17 cellular contexts compared by ENCODE assay signal in the genomic region with DNA sequence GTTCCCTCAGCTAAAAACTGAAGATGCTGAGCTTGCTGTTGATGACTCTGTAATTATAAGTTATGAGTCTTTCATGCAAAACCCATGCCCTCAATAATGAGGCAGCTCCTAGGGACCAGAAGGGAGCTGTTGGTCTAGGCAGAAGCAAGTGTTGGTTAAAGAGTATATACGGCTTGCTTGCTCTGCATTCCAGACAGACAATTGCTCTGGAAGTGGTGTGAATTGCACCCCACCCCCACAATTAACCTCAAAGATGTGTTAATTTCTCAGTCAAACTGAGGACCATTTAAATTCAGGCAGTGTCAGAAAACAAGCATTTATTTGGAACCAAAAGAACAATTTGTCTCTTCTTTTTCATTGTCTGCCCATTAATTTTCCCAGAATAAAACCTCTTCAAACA.
DNase-seq lines count a peak whose midpoint lies in the region; ATAC-seq, FAIRE-seq and TF ChIP-seq lines count a peak whose summit lies in the region.
"Had no signal": no experiment of that assay in that cellular context is flagged by ENCODE, and none has a peak within 500 bp of the region (broad histone marks: within the 10 kb centered on the region; RNA-seq: fewer than 3 reads in every experiment).

No MANE protein-coding gene starts in this region.

- H3K56ac ChIP-seq in H1 (replicated peaks; ENCODE audit: insufficient read length, low read depth, low read length) = no peak overlapping the region

- POLR2A ChIA-PET in H1 (lab: Charles Lee; ENCODE audit: partially characterized antibody) = interaction anchor here (0.7 kb wide), 1 partner anchor 400 kb away, joined by 3 read pairs; no protein-coding TSS in a partner anchor

- H3K4me3 ChIP-seq in HUES48 (ENCODE audit: low read depth, low read length) = peak overlapping the region; percentile 20
- H3K4me3 ChIP-seq in H1 (ENCODE audit: extremely low read depth in 1 of 4, insufficient read depth in 2 of 4, low read depth in 3 of 4, low read length in 4 of 4) = peak overlapping the region in 1 of 4 experiments; percentile 13; a peak in 1 of 8 replicates
- H3K4me3 ChIP-seq in esophagus muscularis mucosa = no peak overlapping the region
- H3K4me3 ChIP-seq: BLaER1 treated with 17β-estradiol and CSF1 and Interleukin-3, amounts not matched to agents 10 nM and 100 nM; GM12878 had no signal

- 9% methylated on average over 1 of the region's 1 CpG; no CpG with 5 or more reads in 1 of the 2 experiments for WGBS in H1 (ENCODE audit: extremely low coverage in 1 of 2, insufficient coverage in 1 of 2, insufficient read length in 1 of 2, insufficient replicate concordance in 2 of 2, low coverage in 1 of 2, low lambda C conversion rate in 2 of 2, missing lambda C conversion rate in 1 of 2), 2 experiments
- WGBS in esophagus muscularis mucosa = 8% methylated on average over 1 of the region's 1 CpG

- H3K9me3 ChIP-seq in HUES48 (ENCODE audit: control insufficient read depth, insufficient read depth, low read length) (no peaks in the 10 kb centered on the region), H1 (ENCODE audit: insufficient read depth in 2 of 2, low read depth in 1 of 2, low read length in 1 of 2) (no peaks in the 10 kb centered on the region), esophagus muscularis mucosa (no peaks in the 10 kb centered on the region)
- H3K9me3 ChIP-seq: BLaER1 treated with 17β-estradiol and CSF1 and Interleukin-3, amounts not matched to agents 10 nM and 100 nM had no signal

- TF ChIP-seq RAD21 in H1 (IDR thresholded peaks at IDR 0.05 in 1 of 2, conservative IDR thresholded peaks at IDR 0.05 in 1 of 2; ENCODE audit: low read depth in 2 of 2, low read length in 2 of 2) = no peak

- H3K23me2 ChIP-seq in H1 (ENCODE audit: low read depth, low read length) = no peaks in the 10 kb centered on the region

- H3K79me2 ChIP-seq in H1 (ENCODE audit: control insufficient read depth in 1 of 2, insufficient read depth in 2 of 2, low read length in 2 of 2) = no peaks in the 10 kb centered on the region

- H3K27ac ChIP-seq in HUES48 (ENCODE audit: low read depth, low read length) (peak overlapping the region; percentile 73), H1 (ENCODE audit: low read depth, low read length) (no peak overlapping the region), esophagus muscularis mucosa (replicated peaks in 1 of 4) (no peak overlapping the region)
- H3K27ac ChIP-seq: BLaER1 treated with 17β-estradiol and CSF1 and Interleukin-3, amounts not matched to agents 10 nM and 100 nM had no signal

- no peaks in the 10 kb centered on the region for H3K79me1 ChIP-seq in H1 (ENCODE audit: low read depth, low read length)

- H3K36me3 ChIP-seq in HUES48 (ENCODE audit: control insufficient read depth, insufficient read depth, low read length) = no peaks in the 10 kb centered on the region
- H3K36me3 ChIP-seq in H1 (ENCODE audit: control insufficient read depth in 2 of 4, insufficient read depth in 4 of 4, low read length in 3 of 4) = no peaks in the 10 kb centered on the region
- no peaks in the 10 kb centered on the region for H3K36me3 ChIP-seq in esophagus muscularis mucosa
- H3K36me3 ChIP-seq: BLaER1 treated with 17β-estradiol and CSF1 and Interleukin-3, amounts not matched to agents 10 nM and 100 nM had no signal

- no peaks in the 10 kb centered on the region for H3K27me3 Mint-ChIP-seq in activated naive CD8-positive, alpha-beta T cell treated with anti-CD3 and anti-CD28 coated beads, Interleukin-2, amount 50 U/mL, for 24 hours

- no peak for ATAC-seq in omental fat pad (ENCODE audit: low FRiP score)
- ATAC-seq in activated naive CD8-positive, alpha-beta T cell treated with anti-CD3 and anti-CD28 coated beads, Interleukin-2, amount 50 U/mL, for 24 hours = no peak
- ATAC-seq: GM12878, HCT116, HepG2 had no signal

- TF ChIP-seq POLR2A in H1 (IDR thresholded peaks at IDR 0.05; ENCODE audit: control extremely low read depth in 1 of 2, low read depth in 2 of 2, low read length in 2 of 2) (no peak), esophagus muscularis mucosa (IDR thresholded peaks at IDR 0.05; ENCODE audit: low read depth) (no peak)

- no peak overlapping the region for H3K18ac ChIP-seq in H1 (ENCODE audit: extremely low read depth, low read length)

- H2AFZ ChIP-seq in H1 (ENCODE audit: low read length) = no peak overlapping the region

- no peak overlapping the region for H2BK20ac ChIP-seq in H1 (ENCODE audit: low read length)

- H3K14ac ChIP-seq in H1 (ENCODE audit: insufficient read length) = no peak overlapping the region

- peak; percentile 24 for FAIRE-seq in H1 (lab: Jason Lieb, UNC)
- FAIRE-seq: GM18507, HepG2 had no signal

- H2AK5ac ChIP-seq in H1 (ENCODE audit: low read depth, low read length) = no peak overlapping the region

- H3K4me1 Mint-ChIP-seq in activated naive CD8-positive, alpha-beta T cell treated with anti-CD3 and anti-CD28 coated beads, Interleukin-2, amount 50 U/mL, for 24 hours = peaks cover 37% of the 10 kb centered on the region

- no peaks in the 10 kb centered on the region for H3K36me3 Mint-ChIP-seq in activated naive CD8-positive, alpha-beta T cell treated with anti-CD3 and anti-CD28 coated beads, Interleukin-2, amount 50 U/mL, for 24 hours (ENCODE audit: low read depth)

- H4K91ac ChIP-seq in H1 (replicated peaks; ENCODE audit: insufficient read length, low read length) = no peak overlapping the region

- intact Hi-C loops in esophagus muscularis mucosa (cut with DNase I) = no loop called here

- no peaks in the 10 kb centered on the region for H4K20me1 ChIP-seq in H1 (replicated peaks in 1 of 2; ENCODE audit: control insufficient read depth in 1 of 2, insufficient read depth in 2 of 2, low read length in 2 of 2)
- H4K20me1 ChIP-seq: BLaER1 treated with 17β-estradiol and CSF1 and Interleukin-3, amounts not matched to agents 10 nM and 100 nM had no signal

- no peak overlapping the region for H2BK12ac ChIP-seq in H1 (ENCODE audit: low read depth, low read length)

- H3K4me1 ChIP-seq in HUES48 (ENCODE audit: control insufficient read depth, insufficient read depth, low read length) (peaks cover 39% of the 10 kb centered on the region), H1 (replicated peaks in 1 of 4; ENCODE audit: control insufficient read depth in 3 of 4, insufficient read depth in 4 of 4, low read length in 3 of 4) (peaks cover 0 to 7% (median 5%) of the 10 kb centered on the region in 4 experiments; a peak in 4 of 7 replicates), esophagus muscularis mucosa (no peaks in the 10 kb centered on the region)

- CTCF ChIA-PET in H1 (lab: Charles Lee; ENCODE audit: partially characterized antibody) = interaction anchor here (0.7 to 1.3 kb wide), 4 partner anchors 28 to 174 kb away, joined by 3 to 6 read pairs (median 3); a partner anchor contains a TSS

- H3K4me3 Mint-ChIP-seq in activated naive CD8-positive, alpha-beta T cell treated with anti-CD3 and anti-CD28 coated beads, Interleukin-2, amount 50 U/mL, for 24 hours = no peak overlapping the region
- H3K4me3 Mint-ChIP-seq: CD4-positive, CD25-positive, alpha-beta regulatory T cell had no signal

- H3K9me3 Mint-ChIP-seq in activated naive CD8-positive, alpha-beta T cell treated with anti-CD3 and anti-CD28 coated beads, Interleukin-2, amount 50 U/mL, for 24 hours = peaks cover 3% of the 10 kb centered on the region

- no peak overlapping the region for H4K5ac ChIP-seq in H1 (ENCODE audit: insufficient read length, low read depth, low read length)

- peak; percentile 67 for DNase-seq in ELF-1 (ENCODE audit: low read depth, low spot score)
- DNase-seq in H1 (ENCODE audit: low read depth in 1 of 2, low spot score in 2 of 2) = no peak
- DNase-seq in iPS-NIHi11 (ENCODE audit: low spot score) = peak; percentile 26
- DNase-seq in omental fat pad (ENCODE audit: low spot score) = no peak
- DNase-seq in MV-4-11 (lab: John Stamatoyannopoulos, UW) = no peak
- DNase-seq in activated naive CD8-positive, alpha-beta T cell treated with anti-CD3 and anti-CD28 coated beads, Interleukin-2, amount 50 U/mL, for 24 hours = no peak
- DNase-seq in esophagus muscularis mucosa (ENCODE audit: extremely low spot score) = no peak
- DNase-seq: ACHN; Calu3; CD4-positive, CD25-positive, alpha-beta regulatory T cell; DMS 273 treated with DMSO at 0.1 percent for 48 hours had no signal

- H3K27me3 ChIP-seq in HUES48 (ENCODE audit: control insufficient read depth, insufficient read depth, low read length) (no peaks in the 10 kb centered on the region), H1 (replicated peaks in 1 of 4; ENCODE audit: control insufficient read depth in 3 of 4, extremely low read depth in 1 of 4, insufficient read depth in 3 of 4, low read length in 3 of 4) (no peaks in the 10 kb centered on the region), esophagus muscularis mucosa (peaks cover 0 to 6% (median 0%) of the 10 kb centered on the region in 4 donors)
- H3K27me3 ChIP-seq: BLaER1 treated with 17β-estradiol and CSF1 and Interleukin-3, amounts not matched to agents 10 nM and 100 nM had no signal

- H3K27ac Mint-ChIP-seq in activated naive CD8-positive, alpha-beta T cell treated with anti-CD3 and anti-CD28 coated beads, Interleukin-2, amount 50 U/mL, for 24 hours = no peak overlapping the region

- no peak for TF ChIP-seq EP300 in H1 (IDR thresholded peaks at IDR 0.05; ENCODE audit: borderline replicate concordance in 1 of 2, low read depth in 2 of 2, low read length in 2 of 2)
- TF ChIP-seq EP300 in esophagus muscularis mucosa (IDR thresholded peaks at IDR 0.05) = no peak

- no peak for TF ChIP-seq CTCF in H1 (IDR thresholded peaks at IDR 0.05; ENCODE audit: control extremely low read depth in 1 of 3, insufficient read depth in 1 of 3, low read depth in 1 of 3, low read length in 3 of 3)
- no peak for TF ChIP-seq CTCF in omental fat pad (IDR thresholded peaks at IDR 0.05)
- no peak for TF ChIP-seq CTCF in esophagus muscularis mucosa (IDR thresholded peaks at IDR 0.05)

- H3K9ac ChIP-seq in HUES48 (ENCODE audit: low read depth, low read length) (no peak overlapping the region), H1 (replicated peaks in 1 of 4; ENCODE audit: extremely low read depth in 1 of 4, low read depth in 3 of 4, low read length in 3 of 4) (no peak overlapping the region)
- H3K9ac ChIP-seq: BLaER1 treated with 17β-estradiol and CSF1 and Interleukin-3, amounts not matched to agents 10 nM and 100 nM had no signal

- H2BK120ac ChIP-seq in H1 (replicated peaks; ENCODE audit: low read depth, low read length) = no peak overlapping the region

- no peak overlapping the region for H2BK5ac ChIP-seq in H1 (ENCODE audit: low read depth, low read length)

- H4K8ac ChIP-seq in H1 (ENCODE audit: extremely low read depth, insufficient read depth, low read length) = no peak overlapping the region

- H3K4ac ChIP-seq in H1 (replicated peaks; ENCODE audit: insufficient read length, low read depth, low read length) = no peak overlapping the region

- no peak overlapping the region for H2BK15ac ChIP-seq in H1 (ENCODE audit: low read length)

- no peak overlapping the region for H3K23ac ChIP-seq in H1 (ENCODE audit: insufficient read length)

- H3K4me2 ChIP-seq in H1 (ENCODE audit: insufficient read depth in 1 of 2, low read depth in 2 of 2, low read length in 2 of 2) = peak overlapping the region; percentile 21 to 51; a peak in 3 of 4 replicates
- H3K4me2 ChIP-seq: BLaER1 treated with 17β-estradiol and CSF1 and Interleukin-3, amounts not matched to agents 10 nM and 100 nM had no signal

TF ChIP-seq in H1, 55 proteins besides CTCF, POLR2A, EP300 and RAD21 (continues in another document):
- no peak for TF ChIP-seq SIN3A (conservative IDR thresholded peaks at IDR 0.05 in 1 of 2, IDR thresholded peaks at IDR 0.05 in 1 of 2; ENCODE audit: low read depth in 1 of 2, low read length in 2 of 2)

Comparison
In these comparisons a context has a peak if more than half of its experiments do, and no peak if none do; other contexts are left out.
1. DNase-seq: peak in ELF-1 (single experiment) and iPS-NIHi11 (single experiment); none in H1 (0 of 2), omental fat pad (single experiment), MV-4-11 (single experiment), activated naive CD8-positive, alpha-beta T cell treated with anti-CD3 and anti-CD28 coated beads, Interleukin-2, amount 50 U/mL, for 24 hours (single experiment) and esophagus muscularis mucosa (single experiment).